14 cellular contexts compared by ENCODE assay signal in the genomic region with DNA sequence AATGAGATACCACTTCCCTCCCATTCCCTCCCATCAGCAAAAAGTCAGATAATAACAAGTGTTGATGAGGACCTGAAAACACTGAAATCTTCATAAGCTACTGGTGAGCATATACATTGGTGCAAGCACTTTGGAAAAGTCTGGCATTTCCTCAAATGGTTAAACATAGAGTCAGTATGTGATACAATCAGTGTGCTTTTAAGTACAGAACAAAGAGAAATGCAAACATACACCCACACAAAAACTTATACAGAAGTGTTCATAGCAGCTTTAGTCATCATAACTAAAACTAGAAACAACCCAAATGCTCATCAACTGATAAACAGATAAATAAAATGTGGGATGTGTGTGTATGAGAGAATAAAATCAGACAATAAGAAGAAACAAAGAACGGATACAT.
DNase-seq lines count a peak whose midpoint lies in the region; ATAC-seq and TF ChIP-seq lines count a peak whose summit lies in the region.
"Had no signal": no experiment of that assay in that cellular context is flagged by ENCODE, and none has a peak within 500 bp of the region (broad histone marks: within the 10 kb centered on the region; RNA-seq: fewer than 3 reads in every experiment).

No MANE protein-coding gene starts in this region.

- no peaks in the 10 kb centered on the region for H3K9me2 ChIP-seq in Karpas-422 (replicated peaks; ENCODE audit: insufficient read depth, low read length)

- no peak overlapping the region for H3K4me3 Mint-ChIP-seq in activated CD4-positive, alpha-beta T cell treated with anti-CD3 and anti-CD28 coated beads for 36 hours
- H3K4me3 Mint-ChIP-seq in activated naive CD4-positive, alpha-beta T cell treated with anti-CD3 and anti-CD28 coated beads, Interleukin-2, amount 50 U/mL, for 24 hours = no peak overlapping the region
- H3K4me3 Mint-ChIP-seq in activated naive CD8-positive, alpha-beta T cell treated with anti-CD3 and anti-CD28 coated beads, Interleukin-2, amount 50 U/mL, for 24 hours = no peak overlapping the region
- H3K4me3 Mint-ChIP-seq: CD14-positive monocyte had no signal

- H3K4me1 ChIP-seq in Karpas-422 (ENCODE audit: low read length) (peaks cover 27% of the 10 kb centered on the region), smooth muscle cell (ENCODE audit: low read depth) (no peaks in the 10 kb centered on the region)

- H3K27me3 ChIP-seq in Karpas-422 (ENCODE audit: low read length) (no peaks in the 10 kb centered on the region), smooth muscle cell (ENCODE audit: low read depth) (no peaks in the 10 kb centered on the region)

- H2AFZ ChIP-seq in Karpas-422 (ENCODE audit: low read length) (no peak overlapping the region), smooth muscle cell (ENCODE audit: low read depth) (no peak overlapping the region)
- H2AFZ ChIP-seq: GM23248 had no signal

- CTCF ChIA-PET in activated CD4-positive, alpha-beta T cell treated with anti-CD3 and anti-CD28 coated beads for 36 hours (lab: Charles Lee) = interaction anchor here (1.0 to 1.3 kb wide), 2 partner anchors 12 to 745 kb away, joined by 3 read pairs; no protein-coding TSS in a partner anchor

- DNase-seq in activated CD4-positive, alpha-beta T cell treated with anti-CD3 and anti-CD28 coated beads for 36 hours = no peak
- no peak for DNase-seq in activated CD4-positive, alpha-beta T cell treated with anti-CD3 and anti-CD28 coated beads for 48 hours
- DNase-seq in activated naive CD4-positive, alpha-beta T cell treated with Interleukin-2 at 50 U/mL for 16 hours = no peak
- peak; percentile 26 for DNase-seq in Karpas-422
- DNase-seq in activated naive CD8-positive, alpha-beta T cell treated with anti-CD3 and anti-CD28 coated beads, Interleukin-2, amount 50 U/mL, for 24 hours = no peak
- DNase-seq in smooth muscle cell (lab: John Stamatoyannopoulos, UW; ENCODE audit: unreplicated experiment) = no peak
- no peak for DNase-seq in cerebellum (ENCODE audit: low spot score)
- DNase-seq: DMS53, GF-D8, GM23248 had no signal

- H3K9me3 ChIP-seq in Karpas-422 (ENCODE audit: low read length) (no peaks in the 10 kb centered on the region), smooth muscle cell (replicated peaks; ENCODE audit: low read depth) (no peaks in the 10 kb centered on the region)

- intact Hi-C loops in activated CD4-positive, alpha-beta T cell treated with anti-CD3 and anti-CD28 coated beads for 36 hours (cut with DNase I, micrococcal nuclease) = no loop called here

- WGBS in smooth muscle cell (ENCODE audit: low lambda C conversion rate) = 92% methylated on average over 1 of the region's 1 CpG

- H3K79me2 ChIP-seq in Karpas-422 (ENCODE audit: low read length) (no peaks in the 10 kb centered on the region; the same call in 1 of the 2 replicates), smooth muscle cell (ENCODE audit: low read depth) (no peaks in the 10 kb centered on the region)

- no peak overlapping the region for H3K27ac Mint-ChIP-seq in activated CD4-positive, alpha-beta T cell treated with anti-CD3 and anti-CD28 coated beads for 36 hours
- H3K27ac Mint-ChIP-seq in activated naive CD4-positive, alpha-beta T cell treated with anti-CD3 and anti-CD28 coated beads, Interleukin-2, amount 50 U/mL, for 24 hours = peak overlapping the region; percentile 3
- no peak overlapping the region for H3K27ac Mint-ChIP-seq in activated naive CD8-positive, alpha-beta T cell treated with anti-CD3 and anti-CD28 coated beads, Interleukin-2, amount 50 U/mL, for 24 hours
- H3K27ac Mint-ChIP-seq: CD14-positive monocyte had no signal

- H3K4me3 ChIP-seq in Karpas-422 (ENCODE audit: low read length) = no peak overlapping the region
- no peak overlapping the region for H3K4me3 ChIP-seq in smooth muscle cell
- H3K4me3 ChIP-seq: GM23248 had no signal

- H3K36me3 ChIP-seq in Karpas-422 (ENCODE audit: insufficient read depth, low read length) = peaks cover 13% of the 10 kb centered on the region
- no peaks in the 10 kb centered on the region for H3K36me3 ChIP-seq in smooth muscle cell (ENCODE audit: low read depth)

- peak; percentile 31 for ATAC-seq in activated CD4-positive, alpha-beta T cell treated with anti-CD3 and anti-CD28 coated beads for 36 hours
- ATAC-seq in activated naive CD8-positive, alpha-beta T cell treated with anti-CD3 and anti-CD28 coated beads, Interleukin-2, amount 50 U/mL, for 24 hours = peak; percentile 36
- ATAC-seq: HCT116 had no signal

- no peaks in the 10 kb centered on the region for H3K27me3 Mint-ChIP-seq in activated CD4-positive, alpha-beta T cell treated with anti-CD3 and anti-CD28 coated beads for 36 hours
- H3K27me3 Mint-ChIP-seq in activated naive CD4-positive, alpha-beta T cell treated with anti-CD3 and anti-CD28 coated beads, Interleukin-2, amount 50 U/mL, for 24 hours = no peaks in the 10 kb centered on the region
- no peaks in the 10 kb centered on the region for H3K27me3 Mint-ChIP-seq in activated naive CD8-positive, alpha-beta T cell treated with anti-CD3 and anti-CD28 coated beads, Interleukin-2, amount 50 U/mL, for 24 hours

- H3K27ac ChIP-seq in Karpas-422 (ENCODE audit: low read length) (no peak overlapping the region), smooth muscle cell (ENCODE audit: low read depth) (no peak overlapping the region)
- H3K27ac ChIP-seq: 22Rv1, GM23248 had no signal

- TF ChIP-seq CTCF in smooth muscle cell (IDR thresholded peaks at IDR 0.05; ENCODE audit: borderline replicate concordance, insufficient read depth, poor library complexity, severe bottlenecking) = no peak

- H3F3A ChIP-seq in smooth muscle cell (ENCODE audit: low read depth) = no peaks in the 10 kb centered on the region

- H3K9ac ChIP-seq in Karpas-422 (ENCODE audit: low read length) (no peak overlapping the region), smooth muscle cell (ENCODE audit: low read depth) (no peak overlapping the region)
- H3K9ac ChIP-seq: GM23248 had no signal

- POLR2A ChIA-PET in activated CD4-positive, alpha-beta T cell treated with anti-CD3 and anti-CD28 coated beads for 36 hours (lab: Charles Lee) = interaction anchor here (0.6 kb wide), 1 partner anchor 699 kb away, joined by 7 read pairs; no protein-coding TSS in a partner anchor

- no peaks in the 10 kb centered on the region; the same call in 1 of the 2 replicates for H4K20me1 ChIP-seq in Karpas-422 (ENCODE audit: insufficient read depth, low read depth, low read length)
- H4K20me1 ChIP-seq in smooth muscle cell (ENCODE audit: low read depth) = no peaks in the 10 kb centered on the region

- no peak overlapping the region for H3K4me2 ChIP-seq in Karpas-422 (ENCODE audit: low read depth, low read length, poor library complexity, severe bottlenecking)
- H3K4me2 ChIP-seq in smooth muscle cell = no peak overlapping the region

- no peaks in the 10 kb centered on the region for H3K9me3 Mint-ChIP-seq in activated CD4-positive, alpha-beta T cell treated with anti-CD3 and anti-CD28 coated beads for 36 hours (ENCODE audit: low read depth)
- H3K9me3 Mint-ChIP-seq in activated naive CD4-positive, alpha-beta T cell treated with anti-CD3 and anti-CD28 coated beads, Interleukin-2, amount 50 U/mL, for 24 hours = no peaks in the 10 kb centered on the region
- no peaks in the 10 kb centered on the region for H3K9me3 Mint-ChIP-seq in activated naive CD8-positive, alpha-beta T cell treated with anti-CD3 and anti-CD28 coated beads, Interleukin-2, amount 50 U/mL, for 24 hours
- H3K9me3 Mint-ChIP-seq: CD14-positive monocyte had no signal

- H3K4me1 Mint-ChIP-seq in activated CD4-positive, alpha-beta T cell treated with anti-CD3 and anti-CD28 coated beads for 36 hours = peaks cover 14% of the 10 kb centered on the region
- peaks cover 36% of the 10 kb centered on the region for H3K4me1 Mint-ChIP-seq in activated naive CD4-positive, alpha-beta T cell treated with anti-CD3 and anti-CD28 coated beads, Interleukin-2, amount 50 U/mL, for 24 hours
- peaks cover 8% of the 10 kb centered on the region for H3K4me1 Mint-ChIP-seq in activated naive CD8-positive, alpha-beta T cell treated with anti-CD3 and anti-CD28 coated beads, Interleukin-2, amount 50 U/mL, for 24 hours
- H3K4me1 Mint-ChIP-seq: CD14-positive monocyte had no signal

- peaks cover 11% of the 10 kb centered on the region for H3K36me3 Mint-ChIP-seq in activated CD4-positive, alpha-beta T cell treated with anti-CD3 and anti-CD28 coated beads for 36 hours (ENCODE audit: low read depth)
- H3K36me3 Mint-ChIP-seq in activated naive CD4-positive, alpha-beta T cell treated with anti-CD3 and anti-CD28 coated beads, Interleukin-2, amount 50 U/mL, for 24 hours = peaks cover 12% of the 10 kb centered on the region
- H3K36me3 Mint-ChIP-seq in activated naive CD8-positive, alpha-beta T cell treated with anti-CD3 and anti-CD28 coated beads, Interleukin-2, amount 50 U/mL, for 24 hours (ENCODE audit: low read depth) = peaks cover 4% of the 10 kb centered on the region
